ENCODE assay signal across 3 cellular contexts in the genomic region with DNA sequence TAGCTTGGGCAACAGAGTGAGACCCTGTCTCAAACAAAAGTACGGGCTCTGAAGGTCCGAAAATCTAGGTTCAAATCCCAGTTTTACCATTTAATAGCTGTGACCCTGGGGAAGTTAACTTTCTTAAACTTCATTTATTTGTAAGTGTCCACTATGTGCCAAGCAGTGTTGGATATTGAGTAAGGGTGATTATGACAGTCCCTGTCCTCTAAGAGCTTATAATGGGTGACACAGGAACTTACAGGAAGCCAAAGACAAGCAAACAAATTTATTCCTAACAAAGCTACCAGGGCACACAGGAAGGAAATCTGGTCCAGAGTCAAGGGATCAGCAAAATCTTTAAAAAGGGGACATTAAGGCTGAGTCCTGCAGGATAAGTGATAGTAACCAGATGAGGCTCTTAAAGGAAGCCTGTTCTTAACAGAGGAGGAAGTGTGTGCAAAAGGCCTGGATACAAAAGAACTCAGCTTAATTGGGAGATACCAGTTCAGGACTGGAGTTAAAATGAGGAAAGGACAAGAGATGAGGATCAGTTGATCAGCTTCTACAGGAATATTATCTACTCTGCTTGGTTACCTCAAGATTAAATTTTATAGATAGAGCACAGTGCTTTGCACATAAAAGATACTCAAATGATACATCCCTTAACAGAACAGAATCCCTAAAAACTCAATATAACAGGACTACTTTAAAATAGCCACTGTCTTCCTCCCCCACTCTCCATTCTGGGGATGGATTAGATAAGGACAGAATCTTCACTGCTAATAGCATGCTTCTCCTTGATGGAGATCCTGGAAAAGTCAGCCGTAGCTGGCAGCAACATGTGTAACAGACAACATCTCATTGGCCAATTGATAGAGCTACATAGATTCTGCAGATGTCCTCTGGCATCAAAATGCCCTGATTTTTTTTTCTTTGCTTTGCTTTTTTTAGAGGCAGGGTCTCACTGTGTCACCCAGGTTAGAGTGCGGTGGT.
TF ChIP-seq lines count a peak whose summit lies in the region.

No MANE protein-coding gene starts in this region.

TF ChIP-seq in SK-N-SH, 30 proteins besides CTCF, POLR2A, EP300 and RAD21:
- TF ChIP-seq GABPA (IDR thresholded peaks at IDR 0.05; ENCODE audit: low read depth) (no peak), CHD2 (IDR thresholded peaks at IDR 0.05; ENCODE audit: low read length, partially characterized antibody) (peak; percentile 28), MEF2A (IDR thresholded peaks at IDR 0.05; ENCODE audit: borderline replicate concordance, low read depth) (no peak), POLR2AphosphoS5 (IDR thresholded peaks at IDR 0.05; ENCODE audit: low read depth, low read length) (no peak), FOXM1 (IDR thresholded peaks at IDR 0.05; ENCODE audit: low read depth) (no peak), MXI1 (IDR thresholded peaks at IDR 0.05; ENCODE audit: low read depth, low read length) (peak; percentile 49; the same call in 1 of the 2 replicates), RXRA (IDR thresholded peaks at IDR 0.05; ENCODE audit: borderline replicate concordance, low read depth) (no peak), FOXJ3 (CRISPR knock-in tag; IDR thresholded peaks at IDR 0.05) (no peak), ELF1 (IDR thresholded peaks at IDR 0.05) (no peak), SMC3 (IDR thresholded peaks at IDR 0.05; ENCODE audit: low read depth, low read length) (no peak), JUND (IDR thresholded peaks at IDR 0.05) (no peak), TEAD4 (IDR thresholded peaks at IDR 0.05; ENCODE audit: borderline replicate concordance, insufficient read depth) (no peak), GATA2 (CRISPR knock-in tag; IDR thresholded peaks at IDR 0.05) (peak; percentile 35; the same call in 1 of the 2 replicates), EZH2phosphoT487 (IDR thresholded peaks at IDR 0.05; ENCODE audit: borderline replicate concordance, low read depth) (no peak), SIN3A (IDR thresholded peaks at IDR 0.05; ENCODE audit: borderline replicate concordance, low read depth, low read length) (no peak), RFX5 (IDR thresholded peaks at IDR 0.05; ENCODE audit: low read length) (no peak; the same call in 1 of the 2 replicates)
- TF ChIP-seq, protein P1, sequence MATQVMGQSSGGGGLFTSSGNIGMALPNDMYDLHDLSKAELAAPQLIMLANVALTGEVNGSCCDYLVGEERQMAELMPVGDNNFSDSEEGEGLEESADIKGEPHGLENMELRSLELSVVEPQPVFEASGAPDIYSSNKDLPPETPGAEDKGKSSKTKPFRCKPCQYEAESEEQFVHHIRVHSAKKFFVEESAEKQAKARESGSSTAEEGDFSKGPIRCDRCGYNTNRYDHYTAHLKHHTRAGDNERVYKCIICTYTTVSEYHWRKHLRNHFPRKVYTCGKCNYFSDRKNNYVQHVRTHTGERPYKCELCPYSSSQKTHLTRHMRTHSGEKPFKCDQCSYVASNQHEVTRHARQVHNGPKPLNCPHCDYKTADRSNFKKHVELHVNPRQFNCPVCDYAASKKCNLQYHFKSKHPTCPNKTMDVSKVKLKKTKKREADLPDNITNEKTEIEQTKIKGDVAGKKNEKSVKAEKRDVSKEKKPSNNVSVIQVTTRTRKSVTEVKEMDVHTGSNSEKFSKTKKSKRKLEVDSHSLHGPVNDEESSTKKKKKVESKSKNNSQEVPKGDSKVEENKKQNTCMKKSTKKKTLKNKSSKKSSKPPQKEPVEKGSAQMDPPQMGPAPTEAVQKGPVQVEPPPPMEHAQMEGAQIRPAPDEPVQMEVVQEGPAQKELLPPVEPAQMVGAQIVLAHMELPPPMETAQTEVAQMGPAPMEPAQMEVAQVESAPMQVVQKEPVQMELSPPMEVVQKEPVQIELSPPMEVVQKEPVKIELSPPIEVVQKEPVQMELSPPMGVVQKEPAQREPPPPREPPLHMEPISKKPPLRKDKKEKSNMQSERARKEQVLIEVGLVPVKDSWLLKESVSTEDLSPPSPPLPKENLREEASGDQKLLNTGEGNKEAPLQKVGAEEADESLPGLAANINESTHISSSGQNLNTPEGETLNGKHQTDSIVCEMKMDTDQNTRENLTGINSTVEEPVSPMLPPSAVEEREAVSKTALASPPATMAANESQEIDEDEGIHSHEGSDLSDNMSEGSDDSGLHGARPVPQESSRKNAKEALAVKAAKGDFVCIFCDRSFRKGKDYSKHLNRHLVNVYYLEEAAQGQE (IDR thresholded peaks at IDR 0.05; ENCODE audit: low read depth, low read length) = no peak
- TF ChIP-seq, protein P2, sequence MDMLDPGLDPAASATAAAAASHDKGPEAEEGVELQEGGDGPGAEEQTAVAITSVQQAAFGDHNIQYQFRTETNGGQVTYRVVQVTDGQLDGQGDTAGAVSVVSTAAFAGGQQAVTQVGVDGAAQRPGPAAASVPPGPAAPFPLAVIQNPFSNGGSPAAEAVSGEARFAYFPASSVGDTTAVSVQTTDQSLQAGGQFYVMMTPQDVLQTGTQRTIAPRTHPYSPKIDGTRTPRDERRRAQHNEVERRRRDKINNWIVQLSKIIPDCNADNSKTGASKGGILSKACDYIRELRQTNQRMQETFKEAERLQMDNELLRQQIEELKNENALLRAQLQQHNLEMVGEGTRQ (IDR thresholded peaks at IDR 0.05; ENCODE audit: borderline replicate concordance, low read depth, low read length) = no peak

TF ChIP-seq in SK-N-SH treated with all-trans-retinoic acid at 6 μM for 48 hours, 23 proteins besides CTCF, POLR2A, EP300 and RAD21 (continues in another document):
- no peak for TF ChIP-seq ARNTL (CRISPR knock-in tag; IDR thresholded peaks at IDR 0.05; ENCODE audit: borderline replicate concordance, low read depth)
- TF ChIP-seq CSDC2 (CRISPR knock-in tag; IDR thresholded peaks at IDR 0.05) = no peak
- TF ChIP-seq ZNF8 (CRISPR knock-in tag; IDR thresholded peaks at IDR 0.05) = no peak
- TF ChIP-seq, protein P3, sequence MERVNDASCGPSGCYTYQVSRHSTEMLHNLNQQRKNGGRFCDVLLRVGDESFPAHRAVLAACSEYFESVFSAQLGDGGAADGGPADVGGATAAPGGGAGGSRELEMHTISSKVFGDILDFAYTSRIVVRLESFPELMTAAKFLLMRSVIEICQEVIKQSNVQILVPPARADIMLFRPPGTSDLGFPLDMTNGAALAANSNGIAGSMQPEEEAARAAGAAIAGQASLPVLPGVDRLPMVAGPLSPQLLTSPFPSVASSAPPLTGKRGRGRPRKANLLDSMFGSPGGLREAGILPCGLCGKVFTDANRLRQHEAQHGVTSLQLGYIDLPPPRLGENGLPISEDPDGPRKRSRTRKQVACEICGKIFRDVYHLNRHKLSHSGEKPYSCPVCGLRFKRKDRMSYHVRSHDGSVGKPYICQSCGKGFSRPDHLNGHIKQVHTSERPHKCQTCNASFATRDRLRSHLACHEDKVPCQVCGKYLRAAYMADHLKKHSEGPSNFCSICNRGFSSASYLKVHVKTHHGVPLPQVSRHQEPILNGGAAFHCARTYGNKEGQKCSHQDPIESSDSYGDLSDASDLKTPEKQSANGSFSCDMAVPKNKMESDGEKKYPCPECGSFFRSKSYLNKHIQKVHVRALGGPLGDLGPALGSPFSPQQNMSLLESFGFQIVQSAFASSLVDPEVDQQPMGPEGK (CRISPR knock-in tag; IDR thresholded peaks at IDR 0.05; ENCODE audit: borderline replicate concordance) = no peak
- no peak for TF ChIP-seq SNAI2 (CRISPR knock-in tag; IDR thresholded peaks at IDR 0.05)
- no peak for TF ChIP-seq ZFP3 (CRISPR knock-in tag; IDR thresholded peaks at IDR 0.05)
- TF ChIP-seq, protein P4, sequence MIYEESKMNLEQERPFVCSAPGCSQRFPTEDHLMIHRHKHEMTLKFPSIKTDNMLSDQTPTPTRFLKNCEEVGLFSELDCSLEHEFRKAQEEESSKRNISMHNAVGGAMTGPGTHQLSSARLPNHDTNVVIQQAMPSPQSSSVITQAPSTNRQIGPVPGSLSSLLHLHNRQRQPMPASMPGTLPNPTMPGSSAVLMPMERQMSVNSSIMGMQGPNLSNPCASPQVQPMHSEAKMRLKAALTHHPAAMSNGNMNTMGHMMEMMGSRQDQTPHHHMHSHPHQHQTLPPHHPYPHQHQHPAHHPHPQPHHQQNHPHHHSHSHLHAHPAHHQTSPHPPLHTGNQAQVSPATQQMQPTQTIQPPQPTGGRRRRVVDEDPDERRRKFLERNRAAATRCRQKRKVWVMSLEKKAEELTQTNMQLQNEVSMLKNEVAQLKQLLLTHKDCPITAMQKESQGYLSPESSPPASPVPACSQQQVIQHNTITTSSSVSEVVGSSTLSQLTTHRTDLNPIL (CRISPR knock-in tag; IDR thresholded peaks at IDR 0.05; ENCODE audit: low read depth) = no peak
- TF ChIP-seq OSR1 (CRISPR knock-in tag; IDR thresholded peaks at IDR 0.05) = no peak
- no peak for TF ChIP-seq TOX (CRISPR knock-in tag; IDR thresholded peaks at IDR 0.05; ENCODE audit: borderline replicate concordance)
- no peak for TF ChIP-seq RARB (CRISPR knock-in tag; IDR thresholded peaks at IDR 0.05)
- no peak for TF ChIP-seq BACH2 (CRISPR knock-in tag; IDR thresholded peaks at IDR 0.05; ENCODE audit: borderline replicate concordance)
- TF ChIP-seq ZNF565 (CRISPR knock-in tag; conservative IDR thresholded peaks at IDR 0.05; ENCODE audit: low read depth) = no peak
- TF ChIP-seq, protein P5, sequence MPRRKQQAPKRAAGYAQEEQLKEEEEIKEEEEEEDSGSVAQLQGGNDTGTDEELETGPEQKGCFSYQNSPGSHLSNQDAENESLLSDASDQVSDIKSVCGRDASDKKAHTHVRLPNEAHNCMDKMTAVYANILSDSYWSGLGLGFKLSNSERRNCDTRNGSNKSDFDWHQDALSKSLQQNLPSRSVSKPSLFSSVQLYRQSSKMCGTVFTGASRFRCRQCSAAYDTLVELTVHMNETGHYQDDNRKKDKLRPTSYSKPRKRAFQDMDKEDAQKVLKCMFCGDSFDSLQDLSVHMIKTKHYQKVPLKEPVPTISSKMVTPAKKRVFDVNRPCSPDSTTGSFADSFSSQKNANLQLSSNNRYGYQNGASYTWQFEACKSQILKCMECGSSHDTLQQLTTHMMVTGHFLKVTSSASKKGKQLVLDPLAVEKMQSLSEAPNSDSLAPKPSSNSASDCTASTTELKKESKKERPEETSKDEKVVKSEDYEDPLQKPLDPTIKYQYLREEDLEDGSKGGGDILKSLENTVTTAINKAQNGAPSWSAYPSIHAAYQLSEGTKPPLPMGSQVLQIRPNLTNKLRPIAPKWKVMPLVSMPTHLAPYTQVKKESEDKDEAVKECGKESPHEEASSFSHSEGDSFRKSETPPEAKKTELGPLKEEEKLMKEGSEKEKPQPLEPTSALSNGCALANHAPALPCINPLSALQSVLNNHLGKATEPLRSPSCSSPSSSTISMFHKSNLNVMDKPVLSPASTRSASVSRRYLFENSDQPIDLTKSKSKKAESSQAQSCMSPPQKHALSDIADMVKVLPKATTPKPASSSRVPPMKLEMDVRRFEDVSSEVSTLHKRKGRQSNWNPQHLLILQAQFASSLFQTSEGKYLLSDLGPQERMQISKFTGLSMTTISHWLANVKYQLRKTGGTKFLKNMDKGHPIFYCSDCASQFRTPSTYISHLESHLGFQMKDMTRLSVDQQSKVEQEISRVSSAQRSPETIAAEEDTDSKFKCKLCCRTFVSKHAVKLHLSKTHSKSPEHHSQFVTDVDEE (CRISPR knock-in tag; IDR thresholded peaks at IDR 0.05) = no peak

TF ChIP-seq in endothelial cell of umbilical vein, 7 proteins besides CTCF, POLR2A, EP300 and RAD21:
- TF ChIP-seq JUN (IDR thresholded peaks at IDR 0.05; ENCODE audit: borderline replicate concordance, insufficient read depth, insufficient read length, low read depth) = no peak
